14 cellular contexts compared by ENCODE assay signal in the genomic region with DNA sequence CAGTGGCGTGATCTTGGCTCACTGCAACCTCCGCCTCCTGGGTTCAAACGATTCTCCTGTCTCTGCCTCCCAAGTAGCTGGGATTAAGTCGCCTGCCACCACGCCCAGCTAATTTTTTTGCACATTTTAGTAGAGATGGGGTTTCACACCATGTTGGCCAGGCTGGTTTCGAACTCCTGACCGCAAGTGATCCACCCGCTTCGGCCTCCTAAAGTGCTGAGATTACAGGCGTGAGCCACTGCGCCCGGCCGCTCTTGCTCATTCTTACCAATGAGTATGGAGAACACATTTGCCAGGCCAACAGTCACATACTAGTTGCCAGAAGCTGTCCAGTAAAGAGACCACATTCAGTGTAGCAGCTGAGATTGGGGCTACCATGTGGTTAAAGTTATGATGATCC. TPM values are rescaled to one million over a fixed set of nuclear protein-coding genes. Genes with fewer than 3 reads are reported as not detected.
"Had no signal": no experiment of that assay in that cellular context is flagged by ENCODE, and none has a peak within 500 bp of the region (broad histone marks: within the 10 kb centered on the region; RNA-seq: fewer than 3 reads in every experiment).

No MANE protein-coding gene starts in this region.

RNA-seq across cellular contexts. Expression of gene TSACC, which starts 14.2 kb away (rescaled TPM):
- total RNA-seq: activated CD4-positive, alpha-beta memory T cell treated with anti-CD3 and anti-CD28 coated beads for 36 hours; activated CD8-positive, alpha-beta memory T cell treated with anti-CD3 and anti-CD28 coated beads, Interleukin-2, amount 10 ng/mL, durations not matched to agents 7 days and 5 days; T-helper 1 cell treated with Interleukin-12 subunit alpha and Interleukin-12 subunit beta and Interleukin-4 antibody, amounts not matched to agents 30 ng/mL and 1 ng/mL, for 36 hours; T-helper 2 cell treated with Interferon-gamma antibody and Interleukin-4, amounts not matched to agents 100 ng/mL and 5 ng/mL, for 36 hours had no signal

RNA-seq across cellular contexts. Expression of gene RHBG, which starts 16.5 kb away (rescaled TPM):
- total RNA-seq: activated B cell treated with CpG ODN at 0.5 μM for 24 hours; activated CD4-positive, alpha-beta memory T cell treated with anti-CD3 and anti-CD28 coated beads for 36 hours; activated CD4-positive, alpha-beta memory T cell treated with anti-CD3 and anti-CD28 coated beads, Interleukin-2, amount 10 ng/mL, durations not matched to agents 7 days and 5 days; activated CD4-positive, alpha-beta T cell treated with anti-CD3 and anti-CD28 coated beads for 36 hours; activated CD4-positive, alpha-beta T cell treated with anti-CD3 and anti-CD28 coated beads, Interleukin-2, amount 10 ng/mL, durations not matched to agents 24 days and 14 days; activated CD4-positive, alpha-beta T cell treated with anti-CD3 and anti-CD28 coated beads, Interleukin-2, amount 10 ng/mL, durations not matched to agents 7 days and 5 days; activated CD8-positive, alpha-beta memory T cell treated with anti-CD3 and anti-CD28 coated beads for 36 hours; activated CD8-positive, alpha-beta memory T cell treated with anti-CD3 and anti-CD28 coated beads, Interleukin-2, amount 10 ng/mL, durations not matched to agents 7 days and 5 days; activated CD8-positive, alpha-beta T cell treated with anti-CD3 and anti-CD28 coated beads for 36 hours; activated CD8-positive, alpha-beta T cell treated with anti-CD3 and anti-CD28 coated beads, Interleukin-2, amount 10 ng/mL, durations not matched to agents 7 days and 5 days; T-helper 1 cell treated with Interleukin-12 subunit alpha and Interleukin-12 subunit beta and Interleukin-4 antibody, amounts not matched to agents 30 ng/mL and 1 ng/mL, for 36 hours; T-helper 17 cell; T-helper 2 cell treated with Interferon-gamma antibody and Interleukin-4, amounts not matched to agents 100 ng/mL and 5 ng/mL, for 36 hours had no signal

RNA-seq across cellular contexts. Expression of gene VHLL, which starts 53.4 kb away (rescaled TPM):
- total RNA-seq: activated B cell treated with CpG ODN at 0.5 μM for 24 hours; activated CD4-positive, alpha-beta memory T cell treated with anti-CD3 and anti-CD28 coated beads for 36 hours; activated CD4-positive, alpha-beta memory T cell treated with anti-CD3 and anti-CD28 coated beads, Interleukin-2, amount 10 ng/mL, durations not matched to agents 7 days and 5 days; activated CD8-positive, alpha-beta memory T cell treated with anti-CD3 and anti-CD28 coated beads for 36 hours; activated CD8-positive, alpha-beta memory T cell treated with anti-CD3 and anti-CD28 coated beads, Interleukin-2, amount 10 ng/mL, durations not matched to agents 7 days and 5 days; activated CD8-positive, alpha-beta T cell treated with anti-CD3 and anti-CD28 coated beads, Interleukin-2, amount 10 ng/mL, durations not matched to agents 7 days and 5 days; T-helper 1 cell treated with Interleukin-12 subunit alpha and Interleukin-12 subunit beta and Interleukin-4 antibody, amounts not matched to agents 30 ng/mL and 1 ng/mL, for 36 hours; T-helper 17 cell; WTC11 had no signal
